8 cellular contexts compared by ENCODE assay signal in genomic region chr3:16264174-16264707, GRCh38. TPM values are rescaled to one million over a fixed set of nuclear protein-coding genes. Genes with fewer than 3 reads are reported as not detected.
DNase-seq lines count a peak whose midpoint lies in the region; ATAC-seq and TF ChIP-seq lines count a peak whose summit lies in the region.

No MANE protein-coding gene starts in this region.

- H3K4me2 ChIP-seq in skeletal muscle satellite cell (ENCODE audit: low read length), result peak overlapping the region; percentile 84

- H3K36me3 ChIP-seq in SK-N-MC (ENCODE audit: insufficient read depth, low read length) (no peaks in the 10 kb centered on the region), skeletal muscle satellite cell (ENCODE audit: insufficient read depth, low read length) (peaks cover 21% of the 10 kb centered on the region)

- no peak overlapping the region for H3K27ac ChIP-seq in SK-N-MC

- DNase-seq in AG09309 (ENCODE audit: low read depth), result peak; percentile 27
- DNase-seq in SK-N-MC (ENCODE audit: low read depth, low spot score), result no peak
- DNase-seq in fibroblast of pulmonary artery (ENCODE audit: low read depth), result no peak
- no peak for DNase-seq in NCI-H1436 (lab: John Stamatoyannopoulos, UW)
- DNase-seq in NCI-H1436 treated with DMSO at 0.1 percent for 48 hours (lab: John Stamatoyannopoulos, UW), result no peak
- no peak for DNase-seq in stimulated activated CD4-positive, alpha-beta T cell treated with anti-CD3 and anti-CD28 coated beads, Interleukin-12 subunit alpha, Interleukin-12 subunit beta, amount 100 ng/mL, for 4 hours

- TF ChIP-seq CTCF in AG09309 (IDR thresholded peaks at IDR 0.05; ENCODE audit: control insufficient read depth, insufficient read depth, low read depth, low read length, missing control alignments), result no peak
- TF ChIP-seq CTCF in fibroblast of pulmonary artery (IDR thresholded peaks at IDR 0.05; ENCODE audit: low read length, missing control alignments), result no peak

- no peaks in the 10 kb centered on the region for H3K27me3 ChIP-seq in skeletal muscle satellite cell (ENCODE audit: control insufficient read depth, insufficient read depth, low read length)

- peak overlapping the region; percentile 70 for H3K9ac ChIP-seq in SK-N-MC (ENCODE audit: insufficient read length)
- peak overlapping the region; percentile 95 for H3K9ac ChIP-seq in skeletal muscle satellite cell (ENCODE audit: low read depth, low read length)

- no peaks in the 10 kb centered on the region for H3K9me3 ChIP-seq in SK-N-MC (ENCODE audit: low read depth, low read length)
- no peaks in the 10 kb centered on the region for H3K9me3 ChIP-seq in skeletal muscle satellite cell (replicated peaks; ENCODE audit: low read length)

- ATAC-seq in GM21723 (IDR thresholded peaks at IDR 0.05; ENCODE audit: unreplicated experiment), result peak; percentile 7

- H3K4me3 ChIP-seq in AG09309 (ENCODE audit: control insufficient read depth, low read depth, low read length), result peak overlapping the region; percentile 92
- H3K4me3 ChIP-seq in SK-N-MC, result peak overlapping the region; percentile 88
- peak overlapping the region; percentile 93 for H3K4me3 ChIP-seq in fibroblast of pulmonary artery (replicated peaks; ENCODE audit: low read depth, low read length)
- H3K4me3 ChIP-seq in skeletal muscle satellite cell (ENCODE audit: low read length), result peak overlapping the region; percentile 89

- H3K4me1 ChIP-seq in skeletal muscle satellite cell (ENCODE audit: control insufficient read depth, insufficient read depth, low read length), result peaks cover 16% of the 10 kb centered on the region

RNA-seq across cellular contexts. Expression of gene DPH3, which starts 0.5 kb away (rescaled TPM):
- total RNA-seq in skeletal muscle satellite cell (2012; rRNA removed), result 18.8 and 22.3 TPM in 2 replicates

RNA-seq across cellular contexts. Expression of gene OXNAD1, which starts 0.8 kb away (rescaled TPM):
- 13.5 and 16.0 TPM in 2 replicates for total RNA-seq in skeletal muscle satellite cell (2012; rRNA removed)
